Comparison of ENCODE assay signal across 19 cellular contexts in the genomic region with DNA sequence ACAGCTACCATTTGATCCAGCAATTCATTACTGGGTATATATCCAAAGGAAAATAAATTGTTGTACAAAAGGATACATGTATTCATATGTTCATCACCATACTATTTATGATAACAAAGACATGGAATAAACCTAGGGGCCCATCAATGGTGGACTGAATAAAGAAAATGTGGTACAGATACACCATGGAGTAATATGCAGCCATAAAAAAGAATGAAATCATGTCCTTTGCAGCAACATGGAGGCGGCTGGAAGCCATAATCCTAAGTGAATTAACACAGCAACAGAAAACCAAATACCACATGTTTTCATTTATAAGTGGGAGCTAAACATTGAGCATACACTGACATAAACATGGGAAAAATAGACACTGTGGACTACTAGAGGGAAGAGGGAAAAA. TPM values are rescaled to one million over a fixed set of nuclear protein-coding genes. Genes with fewer than 3 reads are reported as not detected.
DNase-seq lines count a peak whose midpoint lies in the region; ATAC-seq, FAIRE-seq and TF ChIP-seq lines count a peak whose summit lies in the region.
"Had no signal": no experiment of that assay in that cellular context is flagged by ENCODE, and none has a peak within 500 bp of the region (broad histone marks: within the 10 kb centered on the region; RNA-seq: fewer than 3 reads in every experiment).

No MANE protein-coding gene starts in this region.

- TF ChIP-seq EP300 in K562 (IDR thresholded peaks at IDR 0.05; ENCODE audit: low read length) = no peak

- H3K4me2 ChIP-seq in KMS-11 (peak overlapping the region; percentile 79), K562 (ENCODE audit: insufficient read depth, low read length) (no peak overlapping the region)

- TF ChIP-seq CTCF in cardiac muscle cell (IDR thresholded peaks at IDR 0.05; ENCODE audit: low read depth, low read length) (no peak), KMS-11 (conservative IDR thresholded peaks at IDR 0.05; ENCODE audit: low read depth, low read length) (no peak), K562 (IDR thresholded peaks at IDR 0.05 in 2 of 3, conservative IDR thresholded peaks at IDR 0.05 in 1 of 3; ENCODE audit: insufficient read depth in 2 of 3, low read depth in 1 of 3, low read length in 3 of 3) (no peak)

- H3K27ac ChIP-seq in cardiac muscle cell (peak overlapping the region; percentile 79), KMS-11 (peak overlapping the region; percentile 80; the same call in 1 of the 2 replicates), K562 (ENCODE audit: extremely low read depth, low read depth, low read length) (no peak overlapping the region), skeletal muscle tissue (ENCODE audit: low read depth, low read length) (peak overlapping the region; percentile 90)

- DNase-seq in cardiac muscle cell (ENCODE audit: low read depth in 1 of 2, low spot score in 1 of 2) = no peak
- DNase-seq in Right ventricle myocardium inferior (ENCODE audit: missing footprints) = no peak
- no peak for DNase-seq in K562 (ENCODE audit: extremely low read depth in 1 of 4, low spot score in 3 of 4)
- no peak for DNase-seq in NOMO-1 treated with DMSO at 0.1 percent for 48 hours (lab: John Stamatoyannopoulos, UW; ENCODE audit: unreplicated experiment)
- DNase-seq: 8988T; C1 segment of cervical spinal cord; CD8-positive, alpha-beta memory T cell; COR-L47; DMS 273 treated with DMSO at 0.1 percent for 48 hours; DMS53; DND-41; EL had no signal

- H3K36me3 ChIP-seq in cardiac muscle cell (no peaks in the 10 kb centered on the region), KMS-11 (ENCODE audit: insufficient read depth) (no peaks in the 10 kb centered on the region), K562 (ENCODE audit: control insufficient read depth, insufficient read depth, low read length) (peaks cover 5% of the 10 kb centered on the region; the same call in 2 of the 3 replicates), skeletal muscle tissue (ENCODE audit: control insufficient read depth in 3 of 3, insufficient read depth in 3 of 3, low read length in 3 of 3) (peaks cover 0 to 2% (median 0%) of the 10 kb centered on the region in 3 donors)
- H3K36me3 ChIP-seq: HAP-1 had no signal

- H3K4me3 ChIP-seq in cardiac muscle cell (no peak overlapping the region), KMS-11 (IDR thresholded peaks at IDR 0.05; ENCODE audit: insufficient read depth, low read depth, low read length) (no peak overlapping the region), K562 (no peak overlapping the region), skeletal muscle tissue (ENCODE audit: low read length in 3 of 3) (no peak overlapping the region)
- H3K4me3 ChIP-seq: GM12878, HAP-1 had no signal

- no peaks in the 10 kb centered on the region for H3K9me3 ChIP-seq in cardiac muscle cell (ENCODE audit: low read depth)
- H3K9me3 ChIP-seq in K562 (replicated peaks; ENCODE audit: control insufficient read depth, insufficient read depth, low read depth, low read length) = peaks cover 4% of the 10 kb centered on the region; the same call in 1 of the 2 replicates
- H3K9me3 ChIP-seq in skeletal muscle tissue (ENCODE audit: control insufficient read depth in 3 of 3, low read length in 3 of 3) = peaks cover 0 to 4% (median 0%) of the 10 kb centered on the region in 3 donors

- no peaks in the 10 kb centered on the region for H3K9me1 ChIP-seq in K562 (ENCODE audit: control insufficient read depth, insufficient read depth, low read length)

- H3K79me2 ChIP-seq in KMS-11 (ENCODE audit: insufficient read depth, low read depth) = peaks cover 85% of the 10 kb centered on the region
- peaks cover 100% of the 10 kb centered on the region for H3K79me2 ChIP-seq in K562 (ENCODE audit: control insufficient read depth, insufficient read depth, low read length)

- H2AFZ ChIP-seq in KMS-11 (ENCODE audit: low read depth) (no peak overlapping the region), K562 (ENCODE audit: low read depth, low read length) (no peak overlapping the region)

- no peak for FAIRE-seq in K562 (lab: Jason Lieb, UNC)
- FAIRE-seq: GM12878, GM19239 had no signal

- no peak for ATAC-seq in Right ventricle myocardium inferior
- ATAC-seq in K562 = no peak
- no peak for ATAC-seq in HG03175 (IDR thresholded peaks at IDR 0.05; ENCODE audit: unreplicated experiment)
- no peak for ATAC-seq in HG02885 (IDR thresholded peaks at IDR 0.05; ENCODE audit: poor library complexity, unreplicated experiment)
- ATAC-seq: GM12878 had no signal

- POLR2A ChIA-PET in K562 (lab: Yijun Ruan, JAX) = no interaction called here

- intact Hi-C loops in Right ventricle myocardium inferior (cut with DNase I) (loop anchor here (5.0 kb wide), 1 partner anchor 38 kb away; a partner anchor contains a TSS), K562 (cut with micrococcal nuclease) (no loop called here)

- H3K27me3 ChIP-seq in cardiac muscle cell (no peaks in the 10 kb centered on the region), KMS-11 (ENCODE audit: insufficient read depth, low read depth) (no peaks in the 10 kb centered on the region), K562 (ENCODE audit: control insufficient read depth in 2 of 2, insufficient read depth in 2 of 2, low read length in 2 of 2) (no peaks in the 10 kb centered on the region), skeletal muscle tissue (ENCODE audit: control insufficient read depth in 3 of 3, insufficient read depth in 3 of 3, low read length in 3 of 3) (no peaks in the 10 kb centered on the region)

- no peak for TF ChIP-seq POLR2A in K562 (conservative IDR thresholded peaks at IDR 0.05)

- no peaks in the 10 kb centered on the region for H4K20me1 ChIP-seq in KMS-11 (ENCODE audit: insufficient read depth)
- H4K20me1 ChIP-seq in K562 (replicated peaks; ENCODE audit: control insufficient read depth, insufficient read depth, low read length) = peaks cover 11% of the 10 kb centered on the region; the same call in 1 of the 2 replicates

- H3K9ac ChIP-seq in KMS-11 = no peak overlapping the region
- no peak overlapping the region for H3K9ac ChIP-seq in K562 (ENCODE audit: insufficient read depth in 1 of 2, low read depth in 2 of 2, low read length in 2 of 2)
- no peak overlapping the region for H3K9ac ChIP-seq in skeletal muscle tissue (ENCODE audit: low read depth in 1 of 3, low read length in 3 of 3)

- CTCF ChIA-PET in K562 (lab: Yijun Ruan, JAX; ENCODE audit: low intra/inter-chr PET ratio) = no interaction called here

- TF ChIP-seq RAD21 in K562 (CRISPR knock-in tag; conservative IDR thresholded peaks at IDR 0.05 in 1 of 2, IDR thresholded peaks at IDR 0.05 in 1 of 2) = no peak

- 100% methylated on average over 1 of the region's 1 CpG for WGBS in K562 (ENCODE audit: insufficient coverage, low coverage, missing lambda C conversion rate)

- peaks cover 29% of the 10 kb centered on the region for H3K4me1 ChIP-seq in cardiac muscle cell (ENCODE audit: low read depth)
- peaks cover 74% of the 10 kb centered on the region for H3K4me1 ChIP-seq in KMS-11 (ENCODE audit: low read depth, poor library complexity, severe bottlenecking)
- peaks cover 15 to 34% of the 10 kb centered on the region in 2 experiments; a peak in 4 of 5 replicates for H3K4me1 ChIP-seq in K562 (replicated peaks in 1 of 2; ENCODE audit: control insufficient read depth in 2 of 2, insufficient read depth in 2 of 2, low read length in 2 of 2)
- H3K4me1 ChIP-seq in skeletal muscle tissue (ENCODE audit: control insufficient read depth in 3 of 3, insufficient read depth in 3 of 3, low read length in 3 of 3) = peaks cover 22 to 23% (median 22%) of the 10 kb centered on the region in 3 donors

- in situ Hi-C loops in K562 (cut with MboI) = no loop called here

- no TSS peak for BruUV-seq in K562 (replicated peaks; lab: Mats Ljungman, UMichigan)

TF ChIP-seq in K562, 482 proteins besides CTCF, POLR2A, EP300 and RAD21:
- TF ChIP-seq RBM25 (IDR thresholded peaks at IDR 0.05; ENCODE audit: low read depth, low read length, severe bottlenecking) = peak; percentile 42
- TF ChIP-seq ZNF146 (CRISPR knock-in tag; IDR thresholded peaks at IDR 0.05; ENCODE audit: unreplicated experiment) = peak; percentile 90
- TF ChIP-seq CREB1 (IDR thresholded peaks at IDR 0.05) = no peak
- TF ChIP-seq CREB1 (CRISPR knock-in tag; IDR thresholded peaks at IDR 0.05) = no peak

RNA-seq across cellular contexts. Expression of a gene that starts 37.1 kb away (rescaled TPM):
- total RNA-seq in cardiac muscle cell (13.6 and 24.4 TPM in 2 replicates), Right ventricle myocardium inferior (30.8 TPM), K562 (2014; rRNA removed) (18.4 and 19.9 TPM in 2 replicates), K562 (2014; rRNA removed; fragmentation: Illumina TruSeq; extraction: Trizol) (22.1 and 26.4 TPM in 2 replicates), K562 (2015; rRNA removed; fragmentation: Illumina TruSeq; extraction: Trizol) (31.1 and 32.8 TPM in 2 replicates), K562 (2021) (22.1 and 24.6 TPM in 2 replicates), skeletal muscle tissue (27.1 TPM)
- polyA plus RNA-seq in cardiac muscle cell (10.1 and 16.3 TPM in 2 replicates), K562 (2011; rRNA removed) (17.9 and 19.7 TPM in 2 replicates), K562 (2014; fragmentation: Illumina TruSeq; extraction: Trizol) (10.3 and 10.7 TPM in 2 replicates), K562 (2014; fragmentation: Nextera tagmentation; extraction: Ambion mirVana) (1 to 10 TPM; 5.0 to 8.7 TPM), K562 (2014; rRNA removed) (9.4 and 12.0 TPM in 2 replicates)
- total RNA-seq in K562 (2011; cell fraction: chromatin; rRNA removed; ENCODE audit: low replicate concordance) = 66.1 and 149 TPM in 2 replicates
- total RNA-seq in K562 (2011; cell fraction: nucleolus; rRNA removed) = 49.7 and 55.7 TPM in 2 replicates
- total RNA-seq in K562 (2011; cell fraction: nucleoplasm; rRNA removed) = 73.5 and 100 TPM in 2 replicates
- 5.5 and 9.3 TPM in 2 replicates for polyA plus RNA-seq in K562 (2011; cell fraction: cytosol; rRNA removed)
- polyA plus RNA-seq in K562 (2011; cell fraction: nucleus; rRNA removed) = 17.5 and 20.3 TPM in 2 replicates
- polyA plus RNA-seq in K562 (2012) = 7.5 and 10.7 TPM in 2 replicates
- polyA minus RNA-seq in K562 (2011; rRNA and poly(A)+ RNA removed) = 54.7 and 58.9 TPM in 2 replicates
- polyA minus RNA-seq in K562 (2011; cell fraction: cytosol; rRNA and poly(A)+ RNA removed) = 16.2 and 16.4 TPM in 2 replicates
- 48.3 and 63.5 TPM in 2 replicates for polyA minus RNA-seq in K562 (2011; cell fraction: nucleus; rRNA and poly(A)+ RNA removed)
